ENCODE assay signal across 8 cellular contexts in the genomic region with DNA sequence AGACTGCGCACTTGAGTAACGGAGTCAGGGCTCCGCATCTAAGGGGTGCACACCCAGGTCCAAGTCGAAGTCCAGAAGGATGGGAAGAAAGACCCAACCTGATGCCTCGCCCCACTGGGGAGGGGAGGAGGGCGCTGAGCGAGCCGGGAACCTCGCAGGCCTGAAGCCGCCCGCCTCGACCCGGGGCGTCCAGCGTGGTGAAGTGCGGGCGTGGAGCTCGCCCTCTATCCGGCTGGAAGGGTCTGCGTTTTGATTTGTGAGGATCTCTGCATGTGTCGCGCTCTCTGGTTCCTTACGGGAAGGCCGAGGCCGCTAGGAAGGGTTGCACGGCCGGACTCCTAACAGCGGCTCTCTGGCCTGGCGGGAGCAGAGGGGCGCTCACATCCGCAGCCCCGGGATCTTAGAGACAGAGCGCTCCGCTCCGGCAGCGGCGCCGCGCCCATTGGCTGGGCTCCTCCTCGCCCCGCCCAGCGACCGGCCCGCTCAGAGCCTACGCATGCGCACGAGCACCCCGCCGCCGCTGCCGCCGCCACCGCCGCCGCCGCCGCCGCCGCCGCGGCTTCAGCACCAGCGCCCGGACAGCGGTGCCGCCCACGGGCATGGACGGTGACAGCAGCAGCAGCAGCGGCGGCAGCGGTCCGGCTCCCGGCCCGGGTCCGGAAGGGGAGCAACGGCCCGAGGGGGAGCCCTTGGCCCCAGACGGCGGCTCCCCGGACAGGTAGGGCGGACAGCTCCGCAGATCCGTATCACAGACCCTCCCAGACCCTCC. TPM values are rescaled to one million over a fixed set of nuclear protein-coding genes. Genes with fewer than 3 reads are reported as not detected.
DNase-seq lines count a peak whose midpoint lies in the region; ATAC-seq, FAIRE-seq and TF ChIP-seq lines count a peak whose summit lies in the region.

A gene with protein sequence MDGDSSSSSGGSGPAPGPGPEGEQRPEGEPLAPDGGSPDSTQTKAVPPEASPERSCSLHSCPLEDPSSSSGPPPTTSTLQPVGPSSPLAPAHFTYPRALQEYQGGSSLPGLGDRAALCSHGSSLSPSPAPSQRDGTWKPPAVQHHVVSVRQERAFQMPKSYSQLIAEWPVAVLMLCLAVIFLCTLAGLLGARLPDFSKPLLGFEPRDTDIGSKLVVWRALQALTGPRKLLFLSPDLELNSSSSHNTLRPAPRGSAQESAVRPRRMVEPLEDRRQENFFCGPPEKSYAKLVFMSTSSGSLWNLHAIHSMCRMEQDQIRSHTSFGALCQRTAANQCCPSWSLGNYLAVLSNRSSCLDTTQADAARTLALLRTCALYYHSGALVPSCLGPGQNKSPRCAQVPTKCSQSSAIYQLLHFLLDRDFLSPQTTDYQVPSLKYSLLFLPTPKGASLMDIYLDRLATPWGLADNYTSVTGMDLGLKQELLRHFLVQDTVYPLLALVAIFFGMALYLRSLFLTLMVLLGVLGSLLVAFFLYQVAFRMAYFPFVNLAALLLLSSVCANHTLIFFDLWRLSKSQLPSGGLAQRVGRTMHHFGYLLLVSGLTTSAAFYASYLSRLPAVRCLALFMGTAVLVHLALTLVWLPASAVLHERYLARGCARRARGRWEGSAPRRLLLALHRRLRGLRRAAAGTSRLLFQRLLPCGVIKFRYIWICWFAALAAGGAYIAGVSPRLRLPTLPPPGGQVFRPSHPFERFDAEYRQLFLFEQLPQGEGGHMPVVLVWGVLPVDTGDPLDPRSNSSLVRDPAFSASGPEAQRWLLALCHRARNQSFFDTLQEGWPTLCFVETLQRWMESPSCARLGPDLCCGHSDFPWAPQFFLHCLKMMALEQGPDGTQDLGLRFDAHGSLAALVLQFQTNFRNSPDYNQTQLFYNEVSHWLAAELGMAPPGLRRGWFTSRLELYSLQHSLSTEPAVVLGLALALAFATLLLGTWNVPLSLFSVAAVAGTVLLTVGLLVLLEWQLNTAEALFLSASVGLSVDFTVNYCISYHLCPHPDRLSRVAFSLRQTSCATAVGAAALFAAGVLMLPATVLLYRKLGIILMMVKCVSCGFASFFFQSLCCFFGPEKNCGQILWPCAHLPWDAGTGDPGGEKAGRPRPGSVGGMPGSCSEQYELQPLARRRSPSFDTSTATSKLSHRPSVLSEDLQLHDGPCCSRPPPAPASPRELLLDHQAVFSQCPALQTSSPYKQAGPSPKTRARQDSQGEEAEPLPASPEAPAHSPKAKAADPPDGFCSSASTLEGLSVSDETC (N-terminal part only) (plus strand): TSS at position 497 of the 769 bp plus-strand sequence. CDS start 103 bp downstream, at position 600.

- TF ChIP-seq POLR2A in A549 (IDR thresholded peaks at IDR 0.05; ENCODE audit: low read length), result no peak
- no peak for TF ChIP-seq POLR2A in spleen (IDR thresholded peaks at IDR 0.05)

- CTCF ChIA-PET in A549 (lab: Yijun Ruan, JAX), result interaction anchor here (1.0 to 4.8 kb wide), 4 partner anchors 10 to 21 kb away, joined by 4 to 43 read pairs (median 12); no protein-coding TSS in a partner anchor

- H3K4me1 ChIP-seq in A549 (peaks cover 6% of the 10 kb centered on the region; the same call in 1 of the 3 replicates), spleen (peaks cover 3 to 27% (median 16%) of the 10 kb centered on the region in 6 donors)

- POLR2A ChIA-PET in A549 (lab: Yijun Ruan, JAX), result interaction anchor here (0.5 kb wide), 1 partner anchor 73 kb away, joined by 3 read pairs; no protein-coding TSS in a partner anchor

- H3K4me3 ChIP-seq in A549 (peak within 1 kb of the TSS; percentile 57), cardiac fibroblast (replicated peaks in 1 of 2; ENCODE audit: low read depth in 2 of 2, low read length in 2 of 2) (peak within 1 kb of the TSS; percentile 52 to 54), spleen (peak within 1 kb of the TSS; percentile 43 to 78 (median 66))

- peaks cover 0 to 9% (median 0%) of the 10 kb centered on the region in 7 donors for H3K27me3 ChIP-seq in spleen (replicated peaks in 1 of 7)

- ATAC-seq in A549 (peak; percentile 79 to 89), GM18867 (IDR thresholded peaks at IDR 0.05; ENCODE audit: unreplicated experiment) (peak; percentile 80), HG03103 (IDR thresholded peaks at IDR 0.05; ENCODE audit: low read depth, unreplicated experiment) (peak; percentile 80)

- no peak for FAIRE-seq in A549 (lab: Jason Lieb, UNC)

- 20% methylated on average over 18 of the region's 82 CpGs for whole genome bisulfite sequencing in A549 (ENCODE audit: missing lambda C conversion rate)
- 3 to 16% (median 5%) methylated on average over 16 to 82 of the region's 82 CpGs for WGBS in spleen, 5 donors

- no peak for TF ChIP-seq EP300 in A549 (IDR thresholded peaks at IDR 0.05)

- intact Hi-C loops in spleen (cut with DNase I; ENCODE audit: low total_unique reads), result no loop called here

- H3K27ac ChIP-seq in A549 (peak within 1 kb of the TSS in 1 of 2 experiments; percentile 77; a peak in 2 of 6 replicates), spleen (peak within 1 kb of the TSS in 1 of 8 donors; percentile 14)

- no peak for TF ChIP-seq CTCF in A549 (IDR thresholded peaks at IDR 0.05)
- TF ChIP-seq CTCF in cardiac fibroblast (IDR thresholded peaks at IDR 0.05; ENCODE audit: low read depth, low read length), result no peak
- TF ChIP-seq CTCF in spleen (IDR thresholded peaks at IDR 0.05 in 8 of 11, conservative IDR thresholded peaks at IDR 0.05 in 3 of 11), result peak in 1 of 11 experiments; percentile 10

- H3K36me3 ChIP-seq in spleen, result peaks cover 0 to 5% (median 0%) of the 10 kb centered on the region in 6 donors

- DNase-seq in A549 (ENCODE audit: low read depth in 1 of 2, low spot score in 1 of 2), result peak; percentile 69 to 83
- DNase-seq in NCI-H446 (lab: John Stamatoyannopoulos, UW), result peak; percentile 60 to 86
- peak; percentile 71 for DNase-seq in activated CD4-positive, CD25-positive, alpha-beta regulatory T cell treated with anti-CD3 and anti-CD28 coated beads, Interleukin-2, amount 50 U/mL, for 16 hours (ENCODE audit: low read depth, low spot score)
- DNase-seq in cardiac fibroblast (ENCODE audit: low read depth in 2 of 2), result peak; percentile 74 to 81
- DNase-seq in inferior parietal cortex (ENCODE audit: extremely low spot score), result peak; percentile 77
- DNase-seq in spleen, result peak; percentile 97

- H3K9me3 ChIP-seq in A549 (no peaks in the 10 kb centered on the region), spleen (no peaks in the 10 kb centered on the region)

- no peak for TF ChIP-seq RAD21 in A549 (conservative IDR thresholded peaks at IDR 0.05 in 1 of 2, IDR thresholded peaks at IDR 0.05 in 1 of 2)

- H3K4me2 ChIP-seq in A549, result peak within 1 kb of the TSS; percentile 94

TF ChIP-seq in A549, 52 proteins besides CTCF, POLR2A, EP300 and RAD21:
- no peak for TF ChIP-seq FOSL2 (IDR thresholded peaks at IDR 0.05)
- TF ChIP-seq FOSL2 (CRISPR knock-in tag; IDR thresholded peaks at IDR 0.05), result no peak
- no peak for TF ChIP-seq CBX2 (IDR thresholded peaks at IDR 0.05; ENCODE audit: borderline replicate concordance, low read depth)
- no peak for TF ChIP-seq ZSCAN20 (CRISPR knock-in tag; IDR thresholded peaks at IDR 0.05)
- TF ChIP-seq CEBPB (IDR thresholded peaks at IDR 0.05), result no peak
- no peak for TF ChIP-seq HEYL (CRISPR knock-in tag; IDR thresholded peaks at IDR 0.05)
- TF ChIP-seq EHF (CRISPR knock-in tag; IDR thresholded peaks at IDR 0.05), result no peak
- TF ChIP-seq KDM1A (IDR thresholded peaks at IDR 0.05; ENCODE audit: low read depth), result no peak
- TF ChIP-seq SMC3 (IDR thresholded peaks at IDR 0.05), result no peak
- no peak for TF ChIP-seq SREBF2 (IDR thresholded peaks at IDR 0.05)
- TF ChIP-seq, protein P1, sequence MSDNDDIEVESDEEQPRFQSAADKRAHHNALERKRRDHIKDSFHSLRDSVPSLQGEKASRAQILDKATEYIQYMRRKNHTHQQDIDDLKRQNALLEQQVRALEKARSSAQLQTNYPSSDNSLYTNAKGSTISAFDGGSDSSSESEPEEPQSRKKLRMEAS (IDR thresholded peaks at IDR 0.05), result peak; percentile 22; the same call in 1 of the 2 replicates
- TF ChIP-seq CHD2 (IDR thresholded peaks at IDR 0.05; ENCODE audit: low read length, partially characterized antibody), result no peak
- TF ChIP-seq RCOR1 (IDR thresholded peaks at IDR 0.05; ENCODE audit: low read depth, low read length), result no peak
- TF ChIP-seq, protein P2, sequence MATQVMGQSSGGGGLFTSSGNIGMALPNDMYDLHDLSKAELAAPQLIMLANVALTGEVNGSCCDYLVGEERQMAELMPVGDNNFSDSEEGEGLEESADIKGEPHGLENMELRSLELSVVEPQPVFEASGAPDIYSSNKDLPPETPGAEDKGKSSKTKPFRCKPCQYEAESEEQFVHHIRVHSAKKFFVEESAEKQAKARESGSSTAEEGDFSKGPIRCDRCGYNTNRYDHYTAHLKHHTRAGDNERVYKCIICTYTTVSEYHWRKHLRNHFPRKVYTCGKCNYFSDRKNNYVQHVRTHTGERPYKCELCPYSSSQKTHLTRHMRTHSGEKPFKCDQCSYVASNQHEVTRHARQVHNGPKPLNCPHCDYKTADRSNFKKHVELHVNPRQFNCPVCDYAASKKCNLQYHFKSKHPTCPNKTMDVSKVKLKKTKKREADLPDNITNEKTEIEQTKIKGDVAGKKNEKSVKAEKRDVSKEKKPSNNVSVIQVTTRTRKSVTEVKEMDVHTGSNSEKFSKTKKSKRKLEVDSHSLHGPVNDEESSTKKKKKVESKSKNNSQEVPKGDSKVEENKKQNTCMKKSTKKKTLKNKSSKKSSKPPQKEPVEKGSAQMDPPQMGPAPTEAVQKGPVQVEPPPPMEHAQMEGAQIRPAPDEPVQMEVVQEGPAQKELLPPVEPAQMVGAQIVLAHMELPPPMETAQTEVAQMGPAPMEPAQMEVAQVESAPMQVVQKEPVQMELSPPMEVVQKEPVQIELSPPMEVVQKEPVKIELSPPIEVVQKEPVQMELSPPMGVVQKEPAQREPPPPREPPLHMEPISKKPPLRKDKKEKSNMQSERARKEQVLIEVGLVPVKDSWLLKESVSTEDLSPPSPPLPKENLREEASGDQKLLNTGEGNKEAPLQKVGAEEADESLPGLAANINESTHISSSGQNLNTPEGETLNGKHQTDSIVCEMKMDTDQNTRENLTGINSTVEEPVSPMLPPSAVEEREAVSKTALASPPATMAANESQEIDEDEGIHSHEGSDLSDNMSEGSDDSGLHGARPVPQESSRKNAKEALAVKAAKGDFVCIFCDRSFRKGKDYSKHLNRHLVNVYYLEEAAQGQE (IDR thresholded peaks at IDR 0.05), result peak; percentile 86
- no peak for TF ChIP-seq MAZ (IDR thresholded peaks at IDR 0.05; ENCODE audit: borderline replicate concordance, low read depth, low read length)
- no peak for TF ChIP-seq HDAC2 (IDR thresholded peaks at IDR 0.05)
TF ChIP-seq in A549: peak in this region for 2.

RNA-seq across cellular contexts. Expression of the gene that starts here (rescaled TPM):
- polyA plus RNA-seq in A549 (2011; rRNA removed) (0.26 and 0.52 TPM in 2 replicates), A549 (2017; fragmentation: RNase III; extraction: RNeasy Plus Mini Kit Qiagen cat#74134 plus additional on column Dnase treatment) (0.39 to 0.82 TPM (median 0.56 TPM) in 3 replicates), spleen (under 1 TPM; 0.47 to 0.63 (median 0.54) TPM)
- 0.11 and 0.22 TPM in 2 replicates for polyA plus RNA-seq in A549 (2012; cell fraction: cytosol; rRNA removed)
- 0.27 and 0.46 TPM in 2 replicates for polyA plus RNA-seq in A549 (2012; cell fraction: nucleus; rRNA removed)
- polyA minus RNA-seq in A549 (2011; rRNA and poly(A)+ RNA removed), result 0.17 and 0.39 TPM in 2 replicates
- total RNA-seq in spleen, result 1 to 10 TPM in 2 of 7 donors, under 1 TPM in 4, not detected in 1; 0.05 to 3.0 (median 0.45) TPM

Comparison
In these comparisons a context has a peak if more than half of its experiments do, and no peak if none do; other contexts are left out.
1. Peak in DNase-seq, ATAC-seq, H3K4me3 ChIP-seq and H3K4me2 ChIP-seq in A549; RNA of the gene not detected or under 1 TPM.